ENCODE assay signal across 8 cellular contexts in genomic region chr1:75723989-75724471, GRCh38. TPM values are rescaled to one million over a fixed set of nuclear protein-coding genes. Genes with fewer than 3 reads are reported as not detected.
DNase-seq lines count a peak whose midpoint lies in the region; ATAC-seq and TF ChIP-seq lines count a peak whose summit lies in the region.

No MANE protein-coding gene starts in this region.

- H3K4me3 Mint-ChIP-seq in CD4-positive, alpha-beta T cell: peak overlapping the region; percentile 99
- peak overlapping the region; percentile 100 for H3K4me3 Mint-ChIP-seq in activated CD8-positive, alpha-beta T cell treated with anti-CD3 and anti-CD28 coated beads, Interleukin-2, amount 10 ng/mL, durations not matched to agents 7 days and 5 days

- peaks cover 6% of the 10 kb centered on the region for H3K36me3 Mint-ChIP-seq in CD4-positive, alpha-beta T cell (ENCODE audit: low read depth)
- H3K36me3 Mint-ChIP-seq in activated CD8-positive, alpha-beta T cell treated with anti-CD3 and anti-CD28 coated beads, Interleukin-2, amount 10 ng/mL, durations not matched to agents 7 days and 5 days (ENCODE audit: low read depth): peaks cover 14% of the 10 kb centered on the region

- CTCF ChIA-PET in CD4-positive, alpha-beta T cell (lab: Charles Lee): no interaction called here
- CTCF ChIA-PET in activated CD8-positive, alpha-beta T cell treated with anti-CD3 and anti-CD28 coated beads, Interleukin-2, amount 10 ng/mL, durations not matched to agents 7 days and 5 days (lab: Charles Lee): no interaction called here

- H3K9me3 Mint-ChIP-seq in CD4-positive, alpha-beta T cell: no peaks in the 10 kb centered on the region
- no peaks in the 10 kb centered on the region for H3K9me3 Mint-ChIP-seq in activated CD8-positive, alpha-beta T cell treated with anti-CD3 and anti-CD28 coated beads, Interleukin-2, amount 10 ng/mL, durations not matched to agents 7 days and 5 days (ENCODE audit: insufficient read depth)

- no peak for TF ChIP-seq CTCF in CD4-positive, alpha-beta T cell (IDR thresholded peaks at IDR 0.05)

- H3K27ac ChIP-seq in CD4-positive, alpha-beta T cell (ENCODE audit: low read depth, low read length): peak overlapping the region; percentile 65

- no peaks in the 10 kb centered on the region for H3K27me3 ChIP-seq in CD4-positive, alpha-beta T cell (ENCODE audit: control insufficient read depth, insufficient read depth, low read length)

- H3K4me1 Mint-ChIP-seq in CD4-positive, alpha-beta T cell (ENCODE audit: low read depth): peaks cover 61% of the 10 kb centered on the region
- peaks cover 49% of the 10 kb centered on the region for H3K4me1 Mint-ChIP-seq in activated CD8-positive, alpha-beta T cell treated with anti-CD3 and anti-CD28 coated beads, Interleukin-2, amount 10 ng/mL, durations not matched to agents 7 days and 5 days (ENCODE audit: low read depth)

- no peaks in the 10 kb centered on the region for H3K9me3 ChIP-seq in CD4-positive, alpha-beta T cell (ENCODE audit: control insufficient read depth, low read length)

- ATAC-seq in CD4-positive, alpha-beta T cell (ENCODE audit: poor library complexity): peak; percentile 73
- peak; percentile 65 for ATAC-seq in GM19351 (IDR thresholded peaks at IDR 0.05; ENCODE audit: unreplicated experiment)
- peak; percentile 72 for ATAC-seq in HG03442 (IDR thresholded peaks at IDR 0.05; ENCODE audit: unreplicated experiment)
- peak; percentile 80 for ATAC-seq in activated CD8-positive, alpha-beta T cell treated with anti-CD3 and anti-CD28 coated beads, Interleukin-2, amount 10 ng/mL, durations not matched to agents 7 days and 5 days

- DNase-seq in CD4-positive, alpha-beta T cell: peak in 8 of 10 experiments; percentile 36 to 64 (median 52)
- DNase-seq in NCI-H69 (lab: John Stamatoyannopoulos, UW) (peak; percentile 80), epidermal melanocyte (ENCODE audit: insufficient read length, low spot score) (peak; percentile 54), midbrain (lab: John Stamatoyannopoulos, UW) (peak; percentile 88)
- peak; percentile 82 for DNase-seq in activated CD8-positive, alpha-beta T cell treated with anti-CD3 and anti-CD28 coated beads, Interleukin-2, amount 10 ng/mL, durations not matched to agents 7 days and 5 days
- DNase-seq in stimulated activated CD8-positive, alpha-beta memory T cell treated with anti-CD3 and anti-CD28 coated beads, Interleukin-4, amount 100 ng/mL, for 1 hour (ENCODE audit: low read depth in 2 of 2, low spot score in 1 of 2): peak; percentile 35 to 47

- POLR2A ChIA-PET in CD4-positive, alpha-beta T cell (lab: Charles Lee): interaction anchor here (0.7 to 1.5 kb wide), 3 partner anchors 62 to 991 kb away, joined by 3 to 8 read pairs (median 3); partner anchors contain the start of gene RABGGTB
- POLR2A ChIA-PET in activated CD8-positive, alpha-beta T cell treated with anti-CD3 and anti-CD28 coated beads, Interleukin-2, amount 10 ng/mL, durations not matched to agents 7 days and 5 days (lab: Charles Lee): interaction anchor here (1.0 to 1.3 kb wide), 2 partner anchors 61 to 63 kb away, joined by 3 to 6 read pairs; no protein-coding TSS in a partner anchor

- H3K27me3 Mint-ChIP-seq in CD4-positive, alpha-beta T cell: no peaks in the 10 kb centered on the region
- H3K27me3 Mint-ChIP-seq in activated CD8-positive, alpha-beta T cell treated with anti-CD3 and anti-CD28 coated beads, Interleukin-2, amount 10 ng/mL, durations not matched to agents 7 days and 5 days (ENCODE audit: low read depth): no peaks in the 10 kb centered on the region

- H3K27ac Mint-ChIP-seq in CD4-positive, alpha-beta T cell: peak overlapping the region; percentile 94
- H3K27ac Mint-ChIP-seq in activated CD8-positive, alpha-beta T cell treated with anti-CD3 and anti-CD28 coated beads, Interleukin-2, amount 10 ng/mL, durations not matched to agents 7 days and 5 days: peak overlapping the region; percentile 99

- intact Hi-C loops in CD4-positive, alpha-beta T cell (cut with DNase I, micrococcal nuclease): loop anchor here in 1 of 2 experiments (2.0 to 10.0 kb wide), 3 partner anchors 63 to 989 kb away; partner anchors contain the start of genes CRYZ, RABGGTB, ST6GALNAC3 and TYW3

RNA-seq across cellular contexts. Expression of gene ACADM, which starts 0.5 kb away (rescaled TPM):
- 1 to 10 TPM; 3.5 to 4.7 TPM for total RNA-seq in CD4-positive, alpha-beta T cell
- 10 to 100 TPM; 44.7 to 52.1 TPM for total RNA-seq in activated CD8-positive, alpha-beta T cell treated with anti-CD3 and anti-CD28 coated beads, Interleukin-2, amount 10 ng/mL, durations not matched to agents 7 days and 5 days

Comparison
In these comparisons a context has a peak if more than half of its experiments do, and no peak if none do; other contexts are left out.
1. Peak in every context shown above with its lines: DNase-seq, ATAC-seq and H3K27ac ChIP-seq.
2. RNA of gene ACADM, which starts 0.5 kb away (total RNA-seq): 44.7 to 52.1 TPM in activated CD8-positive, alpha-beta T cell treated with anti-CD3 and anti-CD28 coated beads, Interleukin-2, amount 10 ng/mL, durations not matched to agents 7 days and 5 days; 3.5 to 4.7 TPM in CD4-positive, alpha-beta T cell; every median in the first group is over 4 times any median in the second.